In the genomic region with DNA sequence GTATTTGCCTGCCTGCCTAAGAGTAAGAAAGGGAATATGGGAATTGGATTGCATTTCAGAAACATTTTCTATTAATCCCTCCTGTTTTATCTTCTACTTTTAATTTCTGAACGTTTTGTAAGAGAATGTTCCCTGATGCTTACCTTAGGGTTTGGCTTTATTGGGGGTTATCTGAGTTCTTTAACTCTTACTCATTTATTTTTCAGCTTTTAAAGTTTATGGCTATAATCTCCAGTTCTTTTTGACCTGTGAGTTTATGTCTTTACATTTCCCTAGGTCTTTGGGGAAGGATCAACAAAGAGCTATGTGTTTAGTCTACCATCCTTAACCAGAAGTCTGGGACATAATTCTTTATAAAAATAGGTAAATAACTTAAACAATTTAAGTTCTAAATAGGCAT, we compare ENCODE assay signal across 21 cellular contexts. TPM values are rescaled to one million over a fixed set of nuclear protein-coding genes. Genes with fewer than 3 reads are reported as not detected.
DNase-seq lines count a peak whose midpoint lies in the region; ATAC-seq and TF ChIP-seq lines count a peak whose summit lies in the region.
"Had no signal": no experiment of that assay in that cellular context is flagged by ENCODE, and none has a peak within 500 bp of the region (broad histone marks: within the 10 kb centered on the region; RNA-seq: fewer than 3 reads in every experiment).

No MANE protein-coding gene starts in this region.

- no CpG with 5 or more reads among the region's 1 CpG for WGBS in IMR-90 (ENCODE audit: extremely low coverage in 2 of 2, insufficient read length in 1 of 2), 2 experiments
- WGBS in smooth muscle cell (ENCODE audit: low lambda C conversion rate), result 0% methylated on average over 1 of the region's 1 CpG

- H4K20me1 ChIP-seq in IMR-90 (ENCODE audit: insufficient read depth, low read length), result peaks cover 3% of the 10 kb centered on the region; the same call in 1 of the 2 replicates
- peaks cover 37% of the 10 kb centered on the region for H4K20me1 ChIP-seq in smooth muscle cell (ENCODE audit: low read depth)

- TF ChIP-seq CTCF in IMR-90 (conservative IDR thresholded peaks at IDR 0.05; ENCODE audit: low read depth, low read length), result no peak
- TF ChIP-seq CTCF in smooth muscle cell (IDR thresholded peaks at IDR 0.05; ENCODE audit: borderline replicate concordance, insufficient read depth, poor library complexity, severe bottlenecking), result no peak

- BruUV-seq in IMR-90 (replicated peaks; lab: Mats Ljungman, UMichigan), result no TSS peak

- peaks cover 8% of the 10 kb centered on the region for H3K9me3 Mint-ChIP-seq in memory B cell

- H3K18ac ChIP-seq in IMR-90 (ENCODE audit: low read depth, low read length), result no peak overlapping the region

- H3K4me3 ChIP-seq in IMR-90 (ENCODE audit: insufficient read depth, low read depth, low read length) (no peak overlapping the region), smooth muscle cell (no peak overlapping the region)
- H3K4me3 ChIP-seq: GM23338, HAP-1, K562, SJCRH30 had no signal

- no peak overlapping the region for H3K23ac ChIP-seq in IMR-90 (ENCODE audit: low read depth, low read length)

- H3K4me1 Mint-ChIP-seq in memory B cell, result peaks cover 7% of the 10 kb centered on the region
- H3K4me1 Mint-ChIP-seq: GM23338 had no signal

- in situ Hi-C loops in IMR-90 (cut with MboI; ENCODE audit: low sequenced_read_pairs), result no loop called here

- peaks cover 6% of the 10 kb centered on the region; the same call in 1 of the 2 replicates for H3K9me1 ChIP-seq in IMR-90 (ENCODE audit: insufficient read depth, low read length)

- no peak overlapping the region for H2BK5ac ChIP-seq in IMR-90 (ENCODE audit: low read depth, low read length, poor library complexity, severe bottlenecking)

- H3K79me2 ChIP-seq in smooth muscle cell (ENCODE audit: low read depth), result peaks cover 62% of the 10 kb centered on the region

- H2BK120ac ChIP-seq in IMR-90 (ENCODE audit: low read depth, low read length), result no peak overlapping the region

- H3K14ac ChIP-seq in IMR-90 (replicated peaks; ENCODE audit: low read depth, low read length), result peak overlapping the region; percentile 24; the same call in 1 of the 2 replicates

- H4K8ac ChIP-seq in IMR-90 (ENCODE audit: low read depth in 2 of 2, low read length in 2 of 2), result no peak overlapping the region

- POLR2A ChIA-PET in IMR-90 (lab: Charles Lee; ENCODE audit: unreplicated experiment), result no interaction called here

- CTCF ChIA-PET in IMR-90 (lab: Yijun Ruan, JAX), result interaction anchor here (0.7 kb wide), 1 partner anchor 69 kb away, joined by 3 read pairs; no protein-coding TSS in a partner anchor

- no peak overlapping the region for H3K56ac ChIP-seq in IMR-90 (ENCODE audit: extremely low read depth, insufficient read depth, low read length)

- H3K36me3 Mint-ChIP-seq in memory B cell, result peaks cover 32% of the 10 kb centered on the region

- H3K9me3 ChIP-seq in IMR-90 (ENCODE audit: control insufficient read depth, insufficient read depth, low read length) (no peaks in the 10 kb centered on the region; the same call in 1 of the 2 replicates), smooth muscle cell (replicated peaks; ENCODE audit: low read depth) (no peaks in the 10 kb centered on the region)
- H3K9me3 ChIP-seq: SJCRH30 had no signal

- no peak for DNase-seq in IMR-90
- DNase-seq in caudate nucleus (lab: John Stamatoyannopoulos, UW), result no peak
- DNase-seq in memory B cell (ENCODE audit: low spot score in 2 of 2), result no peak
- no peak for DNase-seq in smooth muscle cell (lab: John Stamatoyannopoulos, UW; ENCODE audit: unreplicated experiment)
- DNase-seq in SKM-1 treated with dmso at 0.1 percent for 144 hours (lab: John Stamatoyannopoulos, UW; ENCODE audit: unreplicated experiment), result no peak
- DNase-seq: CD4-positive, CD25-positive, alpha-beta regulatory T cell; MM.1S; NCI-H1048; NCI-H1436; NCI-H187 treated with DMSO at 0.1 percent for 48 hours; NCI-H2107; NCI-H226; NCI-H510A treated with DMSO at 0.1 percent for 48 hours; NCI-H748 treated with DMSO at 0.1 percent for 48 hours; SJCRH30 had no signal

- H4K5ac ChIP-seq in IMR-90 (ENCODE audit: low read depth, low read length), result no peak overlapping the region

- H4K91ac ChIP-seq in IMR-90 (ENCODE audit: insufficient read depth, low read depth, low read length), result no peak overlapping the region

- no peak overlapping the region for H2BK15ac ChIP-seq in IMR-90 (ENCODE audit: low read depth, low read length)

- peaks cover 36 to 39% of the 10 kb centered on the region in 2 experiments for H3K79me1 ChIP-seq in IMR-90 (ENCODE audit: low read depth in 1 of 2, low read length in 2 of 2)

- H3K36me3 ChIP-seq in IMR-90 (ENCODE audit: control insufficient read depth, insufficient read depth, low read length) (peaks cover 1% of the 10 kb centered on the region; the same call in 1 of the 2 replicates), smooth muscle cell (ENCODE audit: low read depth) (peaks cover 5% of the 10 kb centered on the region)

- no peak overlapping the region for H2AK5ac ChIP-seq in IMR-90 (ENCODE audit: low read depth, low read length)

- no peak overlapping the region for H2AK9ac ChIP-seq in IMR-90 (replicated peaks; ENCODE audit: low read depth, low read length, poor library complexity)

- H3K9ac ChIP-seq in IMR-90 (ENCODE audit: low read depth, low read length) (no peak overlapping the region), smooth muscle cell (ENCODE audit: low read depth) (no peak overlapping the region)

- H3K27me3 Mint-ChIP-seq in memory B cell, result no peaks in the 10 kb centered on the region
- H3K27me3 Mint-ChIP-seq: CD4-positive, CD25-positive, alpha-beta regulatory T cell had no signal

- dilution Hi-C loops in IMR-90 (cut with HindIII; ENCODE audit: low sequenced_read_pairs, unreplicated experiment), result no loop called here

- no peak for TF ChIP-seq RAD21 in IMR-90 (IDR thresholded peaks at IDR 0.05; ENCODE audit: low read length)

- H3F3A ChIP-seq in smooth muscle cell (ENCODE audit: low read depth), result peaks cover 6% of the 10 kb centered on the region

- peak overlapping the region; percentile 26 for H3K27ac Mint-ChIP-seq in memory B cell
- H3K27ac Mint-ChIP-seq: CD4-positive, CD25-positive, alpha-beta regulatory T cell; GM23338 had no signal

- H2BK20ac ChIP-seq in IMR-90 (ENCODE audit: low read depth, low read length), result no peak overlapping the region

- H3K4me3 Mint-ChIP-seq in memory B cell, result no peak overlapping the region
- H3K4me3 Mint-ChIP-seq: CD4-positive, CD25-positive, alpha-beta regulatory T cell; GM23338 had no signal

- no peak overlapping the region for H3K4me2 ChIP-seq in IMR-90 (ENCODE audit: low read depth, low read length)
- H3K4me2 ChIP-seq in smooth muscle cell, result no peak overlapping the region
- H3K4me2 ChIP-seq: GM23338 had no signal

- H3K27me3 ChIP-seq in IMR-90 (ENCODE audit: control insufficient read depth, insufficient read depth, low read length) (no peaks in the 10 kb centered on the region), smooth muscle cell (ENCODE audit: low read depth) (no peaks in the 10 kb centered on the region)
- H3K27me3 ChIP-seq: SJCRH30 had no signal

- no peaks in the 10 kb centered on the region for H3K4me1 ChIP-seq in IMR-90 (ENCODE audit: control insufficient read depth, insufficient read depth, low read length)
- H3K4me1 ChIP-seq in smooth muscle cell (ENCODE audit: low read depth), result peaks cover 11% of the 10 kb centered on the region
- H3K4me1 ChIP-seq: HAP-1, SJCRH30 had no signal

- ATAC-seq in IMR-90 (ENCODE audit: low read depth), result no peak
- no peak for ATAC-seq in memory B cell (ENCODE audit: low read depth)
- no peak for ATAC-seq in HG02973 (IDR thresholded peaks at IDR 0.05; ENCODE audit: unreplicated experiment)
- no peak for ATAC-seq in HG03521 (IDR thresholded peaks at IDR 0.05; ENCODE audit: unreplicated experiment)
- ATAC-seq in HG03520 (IDR thresholded peaks at IDR 0.05; ENCODE audit: unreplicated experiment), result no peak
- ATAC-seq: GM23338, K562 had no signal

- H2AFZ ChIP-seq in IMR-90 (replicated peaks; ENCODE audit: low read length, poor library complexity) (no peak overlapping the region), smooth muscle cell (ENCODE audit: low read depth) (no peak overlapping the region)
- H2AFZ ChIP-seq: GM23338 had no signal

- no peak for TF ChIP-seq POLR2A in IMR-90 (IDR thresholded peaks at IDR 0.05; ENCODE audit: low read depth, low read length)

- intact Hi-C loops in IMR-90 (cut with micrococcal nuclease), result no loop called here

- no peak overlapping the region for H3K27ac ChIP-seq in IMR-90 (ENCODE audit: insufficient read depth, low read length)
- peak overlapping the region; percentile 44 for H3K27ac ChIP-seq in caudate nucleus (ENCODE audit: low read depth, low read length)
- H3K27ac ChIP-seq in smooth muscle cell (ENCODE audit: low read depth), result peak overlapping the region; percentile 68
- H3K27ac ChIP-seq: SJCRH30 had no signal

- H3K4ac ChIP-seq in IMR-90 (ENCODE audit: low read depth, low read length), result no peak overlapping the region

TF ChIP-seq in IMR-90, 13 proteins besides CTCF, POLR2A, EP300 and RAD21 (continues in another document):
- TF ChIP-seq RFX5 (IDR thresholded peaks at IDR 0.05; ENCODE audit: low read depth, low read length) (no peak), SMC3 (IDR thresholded peaks at IDR 0.05; ENCODE audit: low read depth, low read length) (no peak), CEBPB (IDR thresholded peaks at IDR 0.05; ENCODE audit: low read depth, low read length) (no peak)
- TF ChIP-seq, protein P1, sequence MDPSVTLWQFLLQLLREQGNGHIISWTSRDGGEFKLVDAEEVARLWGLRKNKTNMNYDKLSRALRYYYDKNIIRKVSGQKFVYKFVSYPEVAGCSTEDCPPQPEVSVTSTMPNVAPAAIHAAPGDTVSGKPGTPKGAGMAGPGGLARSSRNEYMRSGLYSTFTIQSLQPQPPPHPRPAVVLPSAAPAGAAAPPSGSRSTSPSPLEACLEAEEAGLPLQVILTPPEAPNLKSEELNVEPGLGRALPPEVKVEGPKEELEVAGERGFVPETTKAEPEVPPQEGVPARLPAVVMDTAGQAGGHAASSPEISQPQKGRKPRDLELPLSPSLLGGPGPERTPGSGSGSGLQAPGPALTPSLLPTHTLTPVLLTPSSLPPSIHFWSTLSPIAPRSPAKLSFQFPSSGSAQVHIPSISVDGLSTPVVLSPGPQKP (IDR thresholded peaks at IDR 0.05; ENCODE audit: borderline replicate concordance, low read depth, low read length), result no peak
- TF ChIP-seq, protein P2, sequence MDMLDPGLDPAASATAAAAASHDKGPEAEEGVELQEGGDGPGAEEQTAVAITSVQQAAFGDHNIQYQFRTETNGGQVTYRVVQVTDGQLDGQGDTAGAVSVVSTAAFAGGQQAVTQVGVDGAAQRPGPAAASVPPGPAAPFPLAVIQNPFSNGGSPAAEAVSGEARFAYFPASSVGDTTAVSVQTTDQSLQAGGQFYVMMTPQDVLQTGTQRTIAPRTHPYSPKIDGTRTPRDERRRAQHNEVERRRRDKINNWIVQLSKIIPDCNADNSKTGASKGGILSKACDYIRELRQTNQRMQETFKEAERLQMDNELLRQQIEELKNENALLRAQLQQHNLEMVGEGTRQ (IDR thresholded peaks at IDR 0.05; ENCODE audit: low read depth, low read length), result no peak

RNA-seq across cellular contexts. Expression of a gene that starts 46.7 kb away (rescaled TPM):
- total RNA-seq in IMR-90 (2012; rRNA removed) (27.8 and 35.1 TPM in 2 replicates), smooth muscle cell (23.9 TPM in 2 replicates)
- polyA plus RNA-seq in IMR-90 (2012; rRNA removed) (13.2 and 15.4 TPM in 2 replicates), smooth muscle cell (17.4 and 21.5 TPM in 2 replicates)
- polyA plus RNA-seq in IMR-90 (2012; cell fraction: cytosol; rRNA removed), result 6.2 and 8.7 TPM in 2 replicates
- polyA plus RNA-seq in IMR-90 (2012; cell fraction: nucleus; rRNA removed; ENCODE audit: low replicate concordance), result 6.1 and 20.6 TPM in 2 replicates
